In the genomic region with DNA sequence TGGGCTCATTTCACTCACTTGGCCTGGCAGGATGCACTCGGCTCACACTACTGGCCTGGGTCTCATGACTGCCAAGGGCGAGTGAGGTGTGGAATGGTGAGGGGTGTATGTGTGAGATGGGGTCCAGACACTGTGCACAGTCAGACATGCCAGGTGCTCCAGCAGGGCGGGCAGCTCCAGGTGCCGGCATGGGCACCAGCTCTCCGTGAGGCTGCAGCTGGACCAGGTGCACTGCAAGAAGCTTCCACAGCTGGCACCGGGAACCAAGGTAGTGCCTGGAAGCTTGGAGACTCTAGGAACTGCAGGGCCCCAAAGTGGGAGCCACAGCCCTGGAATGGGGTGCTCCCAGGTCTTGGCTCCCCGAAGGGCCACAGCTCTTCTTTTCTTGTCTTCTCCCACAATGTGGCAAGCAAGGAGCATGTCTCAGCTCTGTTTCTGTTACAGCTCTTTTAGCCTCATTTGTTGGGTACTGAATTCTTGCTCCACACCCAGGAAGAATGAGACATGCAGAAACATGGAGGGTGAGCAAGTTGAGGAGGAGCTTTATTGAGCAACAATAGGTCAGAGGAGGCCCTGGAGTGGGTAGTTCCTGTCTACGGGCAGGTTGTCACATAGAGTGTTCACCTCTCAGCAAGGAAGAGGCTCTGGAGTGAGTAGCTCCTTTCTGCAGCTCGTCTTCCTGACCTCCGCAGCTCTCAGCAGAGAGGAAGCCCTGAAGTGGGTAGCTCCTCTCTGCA, we compare ENCODE assay signal across 31 cellular contexts.
"Had no signal": no experiment of that assay in that cellular context is flagged by ENCODE, and none has a peak within 500 bp of the region (broad histone marks: within the 10 kb centered on the region; RNA-seq: fewer than 3 reads in every experiment).

No MANE protein-coding gene starts in this region.

- H3K4me3 ChIP-seq: MG63, Peyer's patch had no signal

- H3K4me1 ChIP-seq: Peyer's patch had no signal

- H3K36me3 ChIP-seq: brain microvascular endothelial cell, MG63, Peyer's patch had no signal

- ATAC-seq: activated CD8-positive, alpha-beta T cell treated with anti-CD3 and anti-CD28 coated beads for 36 hours; activated T-cell treated with anti-CD3 and anti-CD28 coated beads, Interleukin-2, amount 50 U/mL, for 72 hours; activated T-helper 17 cell treated with anti-CD3 and anti-CD28 coated beads, Interleukin-2, amount 50 U/mL, for 72 hours; PC-3 had no signal

- DNase-seq: activated CD4-positive, alpha-beta T cell treated with anti-CD3 and anti-CD28 coated beads, Interleukin-2, amount 10 ng/mL, durations not matched to agents 24 days and 14 days; activated CD4-positive, alpha-beta T cell treated with anti-CD3 and anti-CD28 coated beads, Interleukin-2, amount 50 U/mL, for 4 hours; activated CD8-positive, alpha-beta T cell treated with anti-CD3 and anti-CD28 coated beads for 36 hours; activated effector memory CD4-positive, alpha-beta T cell treated with anti-CD3 and anti-CD28 coated beads, Interleukin-2, amount 50 U/mL, for 16 hours; activated naive CD4-positive, alpha-beta T cell; activated naive CD4-positive, alpha-beta T cell treated with anti-CD3 and anti-CD28 coated beads, Interleukin-2, amount 50 U/mL, for 16 hours; activated naive CD8-positive, alpha-beta T cell treated with anti-CD3 and anti-CD28 coated beads for 36 hours; activated T-cell treated with anti-CD3 and anti-CD28 coated beads, Interleukin-2, amount 50 U/mL, for 1 hour; activated T-cell treated with anti-CD3 and anti-CD28 coated beads, Interleukin-2, amount 50 U/mL, for 72 hours; amniotic stem cell; brain microvascular endothelial cell; Karpas-422; KBM-7; MG63; NCI-H1048; NCI-H1105 treated with DMSO at 0.1 percent for 48 hours; NCI-H1436; NCI-H1694; NCI-H1930; NCI-H2081 treated with DMSO at 0.1 percent for 48 hours; NCI-H226; NCI-H524 treated with DMSO at 0.1 percent for 48 hours; NK-92 treated with Interleukin-12 subunit alpha and Interleukin-12 subunit beta, amount 100 ng/mL, for 24 hours; PC-3; Peyer's patch; RPMI8226; SW 1271; T-helper 1 cell; T-helper 2 cell; T1000 had no signal

- H3K9me3 ChIP-seq: MG63, Peyer's patch had no signal

- H3K27me3 ChIP-seq: brain microvascular endothelial cell, MG63, Peyer's patch had no signal

- H3K27ac ChIP-seq: brain microvascular endothelial cell, Peyer's patch had no signal
